ENCODE assay signal across 11 cellular contexts in the genomic region with DNA sequence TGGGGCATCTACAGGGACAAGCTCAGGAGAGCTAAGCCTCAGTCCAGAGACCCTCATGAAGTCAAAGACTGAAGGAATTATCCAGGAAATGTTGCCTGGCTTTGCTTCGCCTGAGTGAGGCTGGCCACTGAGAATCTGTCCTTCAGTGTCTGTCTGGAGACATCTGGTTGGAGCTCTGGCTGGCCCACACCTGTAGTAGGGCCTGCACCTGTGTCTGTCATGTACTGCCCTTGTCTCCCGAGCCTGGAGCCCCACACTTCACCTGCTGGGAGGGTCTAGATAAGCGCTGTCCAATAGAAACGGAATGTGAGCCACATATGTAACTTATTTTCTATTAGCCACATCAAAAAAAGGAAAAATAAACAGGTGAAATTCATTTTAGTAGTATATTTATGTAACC. TPM values are rescaled to one million over a fixed set of nuclear protein-coding genes. Genes with fewer than 3 reads are reported as not detected.
A peak's percentile ranks its signal among the peaks of the same experiment; 100 is the strongest.
DNase-seq lines count a peak whose midpoint lies in the region; ATAC-seq and TF ChIP-seq lines count a peak whose summit lies in the region.
"Had no signal": no experiment of that assay in that cellular context is flagged by ENCODE, and none has a peak within 500 bp of the region (broad histone marks: within the 10 kb centered on the region; RNA-seq: fewer than 3 reads in every experiment).

No MANE protein-coding gene starts in this region.

- peak overlapping the region; percentile 76 to 99 (median 90) for H3K27ac ChIP-seq in heart left ventricle
- peak overlapping the region; percentile 92 to 95 for H3K27ac ChIP-seq in breast epithelium
- H3K27ac ChIP-seq in upper lobe of right lung = peak overlapping the region; percentile 97
- H3K27ac ChIP-seq: C4-2B had no signal

- H3K27me3 ChIP-seq in heart left ventricle = no peaks in the 10 kb centered on the region
- H3K27me3 ChIP-seq in breast epithelium = no peaks in the 10 kb centered on the region
- H3K27me3 ChIP-seq in upper lobe of right lung = no peaks in the 10 kb centered on the region

- H3K36me3 Mint-ChIP-seq in nephron progenitor cell (ENCODE audit: low read depth) = no peaks in the 10 kb centered on the region

- H3K4me1 ChIP-seq in heart left ventricle (peaks cover 11 to 76% (median 54%) of the 10 kb centered on the region in 12 donors), breast epithelium (peaks cover 20 to 23% of the 10 kb centered on the region in 2 donors), upper lobe of right lung (peaks cover 46% of the 10 kb centered on the region)

- H3K4me3 Mint-ChIP-seq in nephron progenitor cell = no peak overlapping the region

- ATAC-seq in heart left ventricle (no peak), left ventricle myocardium superior (no peak), upper lobe of right lung (no peak), GM19397 (IDR thresholded peaks at IDR 0.05; ENCODE audit: unreplicated experiment) (no peak), HG03457 (IDR thresholded peaks at IDR 0.05; ENCODE audit: unreplicated experiment) (no peak)

- intact Hi-C loops in heart left ventricle (cut with DNase I) = no loop called here
- intact Hi-C loops in left ventricle myocardium superior (cut with micrococcal nuclease) = no loop called here
- intact Hi-C loops in breast epithelium (cut with DNase I; ENCODE audit: low total_unique reads) = no loop called here
- intact Hi-C loops in upper lobe of right lung (cut with DNase I) = no loop called here

- no peak for TF ChIP-seq CTCF in heart left ventricle (IDR thresholded peaks at IDR 0.05)
- TF ChIP-seq CTCF in breast epithelium (IDR thresholded peaks at IDR 0.05) = no peak
- TF ChIP-seq CTCF in nephron progenitor cell (IDR thresholded peaks at IDR 0.05) = no peak
- no peak for TF ChIP-seq CTCF in upper lobe of right lung (IDR thresholded peaks at IDR 0.05)

- H3K9me3 ChIP-seq in heart left ventricle = no peaks in the 10 kb centered on the region
- no peaks in the 10 kb centered on the region for H3K9me3 ChIP-seq in breast epithelium
- H3K9me3 ChIP-seq in upper lobe of right lung = no peaks in the 10 kb centered on the region

- peaks cover 91% of the 10 kb centered on the region for H3K4me1 Mint-ChIP-seq in nephron progenitor cell

- TF ChIP-seq POLR2A in heart left ventricle (IDR thresholded peaks at IDR 0.05) (no peak), breast epithelium (IDR thresholded peaks at IDR 0.05) (no peak)

- no peak for DNase-seq in heart left ventricle
- no peak for DNase-seq in left ventricle myocardium superior
- no peak for DNase-seq in breast epithelium (ENCODE audit: low spot score in 2 of 2)
- DNase-seq in nephron progenitor cell = no peak
- no peak for DNase-seq in upper lobe of right lung
- no peak for DNase-seq in NCI-H524 treated with DMSO at 0.1 percent for 48 hours (lab: John Stamatoyannopoulos, UW)
- DNase-seq: effector CD4-positive, alpha-beta T cell; T-helper 9 cell had no signal

- peak overlapping the region; percentile 92 for H3K27ac Mint-ChIP-seq in nephron progenitor cell

- H3K9me3 Mint-ChIP-seq in nephron progenitor cell = no peaks in the 10 kb centered on the region

- peaks cover 10% of the 10 kb centered on the region for H3K27me3 Mint-ChIP-seq in nephron progenitor cell (ENCODE audit: low read depth, poor library complexity)

- H3K4me3 ChIP-seq in heart left ventricle = peak overlapping the region in 2 of 12 donors; percentile 10 to 12
- H3K4me3 ChIP-seq in breast epithelium = peak overlapping the region in 1 of 3 donors; percentile 23
- H3K4me3 ChIP-seq in upper lobe of right lung = no peak overlapping the region

- no peaks in the 10 kb centered on the region for H3K36me3 ChIP-seq in heart left ventricle
- no peaks in the 10 kb centered on the region for H3K36me3 ChIP-seq in breast epithelium
- H3K36me3 ChIP-seq in upper lobe of right lung = no peaks in the 10 kb centered on the region

- 49 to 89% (median 75%) methylated on average over 4 of the region's 4 CpGs for WGBS in heart left ventricle, 4 donors

RNA-seq across cellular contexts. Expression of a gene that starts 9.9 kb away (rescaled TPM):
- total RNA-seq in heart left ventricle (10 to 100 TPM; 27.4 to 63.0 (median 38.6) TPM), left ventricle myocardium superior (35.4 TPM), breast epithelium (10 to 100 TPM; 37.6 to 77.0 (median 44.9) TPM), upper lobe of right lung (135 TPM)
- polyA plus RNA-seq in heart left ventricle = 10 to 100 TPM; 42.2 to 43.9 TPM

RNA-seq across cellular contexts. Expression of a gene that starts 56.5 kb away (rescaled TPM):
- total RNA-seq in heart left ventricle (10 to 100 TPM; 17.6 to 68.2 (median 23.9) TPM), left ventricle myocardium superior (23.7 TPM), breast epithelium (10 to 100 TPM; 27.5 to 51.5 (median 30.6) TPM), upper lobe of right lung (40.9 TPM)
- polyA plus RNA-seq in heart left ventricle = 10 to 100 TPM; 13.0 to 16.5 TPM
